In the genomic region with DNA sequence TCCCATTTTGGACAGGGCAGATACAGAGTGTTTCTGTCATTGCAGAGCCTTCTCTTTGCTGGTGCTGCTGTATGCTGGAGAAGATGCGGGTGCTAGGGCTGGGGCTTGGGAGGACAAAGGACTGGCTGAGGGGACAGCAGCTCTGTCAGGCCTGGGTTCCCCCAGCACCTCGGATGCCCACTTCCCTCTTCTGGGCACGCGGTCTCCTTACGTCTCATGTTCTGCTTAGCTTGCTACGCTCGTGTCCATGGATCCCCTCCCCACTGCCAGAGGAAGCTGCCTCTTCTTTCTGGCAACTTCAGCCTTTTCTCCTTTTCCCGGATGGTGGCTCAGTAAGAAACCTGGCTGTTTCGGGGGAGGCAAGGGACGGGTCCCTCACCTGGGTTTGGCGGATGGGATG, we compare ENCODE assay signal across 16 cellular contexts.
"Had no signal": no experiment of that assay in that cellular context is flagged by ENCODE, and none has a peak within 500 bp of the region (broad histone marks: within the 10 kb centered on the region; RNA-seq: fewer than 3 reads in every experiment).

No MANE protein-coding gene starts in this region.

- DNase-seq: activated B cell treated with CpG ODN at 0.5 μM for 24 hours; activated CD4-positive, alpha-beta T cell treated with anti-CD3 and anti-CD28 coated beads for 48 hours; activated CD8-positive, alpha-beta T cell treated with anti-CD3 and anti-CD28 coated beads for 36 hours; activated gamma-delta T cell; activated T-cell treated with anti-CD3 and anti-CD28 coated beads, Interleukin-2, amount 50 U/mL, for 48 hours; amniotic stem cell; central memory CD4-positive, alpha-beta T cell; cortex of kidney; effector memory CD8-positive, alpha-beta T cell; gastrocnemius medialis; right lobe of liver; stimulated activated naive CD8-positive, alpha-beta T cell treated with anti-CD3 and anti-CD28 coated beads, Interleukin-15, amount 100 ng/mL, for 72 hours; SW 1271 had no signal

- H3K36me3 Mint-ChIP-seq: activated naive CD4-positive, alpha-beta T cell treated with anti-CD3 and anti-CD28 coated beads, Interleukin-2, amount 50 U/mL, for 72 hours had no signal

- H3K27ac Mint-ChIP-seq: activated B cell treated with CpG ODN at 0.5 μM for 24 hours; activated CD8-positive, alpha-beta T cell treated with anti-CD3 and anti-CD28 coated beads for 36 hours; activated naive CD4-positive, alpha-beta T cell treated with anti-CD3 and anti-CD28 coated beads, Interleukin-2, amount 50 U/mL, for 72 hours; effector memory CD8-positive, alpha-beta T cell; stimulated activated naive CD8-positive, alpha-beta T cell treated with anti-CD3 and anti-CD28 coated beads, Interleukin-15, amount 100 ng/mL, for 72 hours had no signal

- H3K4me1 ChIP-seq: body of pancreas, right lobe of liver had no signal

- H3K4me3 Mint-ChIP-seq: activated B cell treated with CpG ODN at 0.5 μM for 24 hours; activated CD8-positive, alpha-beta T cell treated with anti-CD3 and anti-CD28 coated beads for 36 hours; effector memory CD8-positive, alpha-beta T cell; stimulated activated naive CD8-positive, alpha-beta T cell treated with anti-CD3 and anti-CD28 coated beads, Interleukin-15, amount 100 ng/mL, for 72 hours had no signal

- H3K4me3 ChIP-seq: body of pancreas, gastrocnemius medialis, right lobe of liver had no signal

- H3K9me3 ChIP-seq: body of pancreas, gastrocnemius medialis, right lobe of liver had no signal

- ATAC-seq: activated CD8-positive, alpha-beta T cell treated with anti-CD3 and anti-CD28 coated beads for 36 hours; activated naive CD4-positive, alpha-beta T cell treated with anti-CD3 and anti-CD28 coated beads, Interleukin-2, amount 50 U/mL, for 72 hours; body of pancreas; effector memory CD8-positive, alpha-beta T cell; gastrocnemius medialis; stimulated activated naive CD8-positive, alpha-beta T cell treated with anti-CD3 and anti-CD28 coated beads, Interleukin-15, amount 100 ng/mL, for 72 hours had no signal

- H3K36me3 ChIP-seq: gastrocnemius medialis had no signal

- H3K9me3 Mint-ChIP-seq: activated B cell treated with CpG ODN at 0.5 μM for 24 hours; activated CD8-positive, alpha-beta T cell treated with anti-CD3 and anti-CD28 coated beads for 36 hours; activated naive CD4-positive, alpha-beta T cell treated with anti-CD3 and anti-CD28 coated beads, Interleukin-2, amount 50 U/mL, for 72 hours; effector memory CD8-positive, alpha-beta T cell; stimulated activated naive CD8-positive, alpha-beta T cell treated with anti-CD3 and anti-CD28 coated beads, Interleukin-15, amount 100 ng/mL, for 72 hours had no signal

- H3K27ac ChIP-seq: epithelial cell of prostate, gastrocnemius medialis, right lobe of liver had no signal

- H3K4me1 Mint-ChIP-seq: activated B cell treated with CpG ODN at 0.5 μM for 24 hours; stimulated activated naive CD8-positive, alpha-beta T cell treated with anti-CD3 and anti-CD28 coated beads, Interleukin-15, amount 100 ng/mL, for 72 hours had no signal

- H3K27me3 ChIP-seq: body of pancreas, gastrocnemius medialis, right lobe of liver had no signal
